14 cellular contexts compared by ENCODE assay signal in the genomic region with DNA sequence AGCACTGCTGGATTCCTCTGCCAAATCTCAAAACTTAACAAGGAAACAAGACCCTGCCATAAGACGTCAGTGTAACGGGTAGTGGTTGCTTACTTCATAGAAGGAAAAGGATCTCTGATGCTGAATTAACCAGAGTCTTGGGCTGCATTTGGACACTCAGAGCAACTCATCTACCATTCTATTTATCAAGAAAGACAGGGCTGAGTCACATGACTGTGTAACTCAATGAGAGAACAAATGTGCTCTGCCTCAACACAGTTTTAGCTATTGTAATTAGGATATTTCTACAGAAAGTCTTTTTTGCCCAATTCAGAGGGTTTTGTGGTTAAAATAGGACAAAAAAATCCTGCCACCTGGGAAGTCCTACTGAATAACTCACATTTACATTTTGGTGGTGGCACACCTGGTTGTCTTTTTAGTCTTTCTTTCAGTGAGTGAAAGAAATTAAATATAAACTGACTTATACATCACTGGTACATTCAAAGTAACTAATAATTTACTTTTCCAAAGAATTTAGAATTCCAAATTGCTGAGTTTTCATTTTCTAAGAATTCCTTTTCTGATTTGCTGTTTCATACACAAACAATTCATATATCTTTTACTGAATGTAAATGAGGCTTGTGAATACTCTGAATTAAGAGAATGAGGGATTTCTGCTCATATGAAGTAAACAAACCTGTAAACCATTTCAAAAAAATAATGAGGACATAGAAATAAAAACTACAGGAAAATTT.
DNase-seq lines count a peak whose midpoint lies in the region; ATAC-seq and TF ChIP-seq lines count a peak whose summit lies in the region.
"Had no signal": no experiment of that assay in that cellular context is flagged by ENCODE, and none has a peak within 500 bp of the region (broad histone marks: within the 10 kb centered on the region; RNA-seq: fewer than 3 reads in every experiment).

No MANE protein-coding gene starts in this region.

- ATAC-seq in IMR-90 (ENCODE audit: low read depth) (no peak), HG03039 (IDR thresholded peaks at IDR 0.05; ENCODE audit: unreplicated experiment) (no peak)

- H2AFZ ChIP-seq in IMR-90 (replicated peaks; ENCODE audit: low read length, poor library complexity) (no peak overlapping the region), hepatocyte (no peak overlapping the region)
- H2AFZ ChIP-seq: GM23248 had no signal

- H3K14ac ChIP-seq in IMR-90 (replicated peaks; ENCODE audit: low read depth, low read length) = no peak overlapping the region

- no peaks in the 10 kb centered on the region for H3K27me3 Mint-ChIP-seq in nephron progenitor cell (ENCODE audit: low read depth, poor library complexity)
- no peaks in the 10 kb centered on the region for H3K27me3 Mint-ChIP-seq in endodermal cell (ENCODE audit: insufficient read depth)
- H3K27me3 Mint-ChIP-seq: CD4-positive, alpha-beta T cell had no signal

- H3K4me1 Mint-ChIP-seq in nephron progenitor cell (no peaks in the 10 kb centered on the region), endodermal cell (peaks cover 4% of the 10 kb centered on the region)

- no peak overlapping the region for H2BK15ac ChIP-seq in IMR-90 (ENCODE audit: low read depth, low read length)
- H2BK15ac ChIP-seq in mesendoderm (replicated peaks; ENCODE audit: low read depth) = no peak overlapping the region

- H3K27me3 ChIP-seq in IMR-90 (ENCODE audit: control insufficient read depth, insufficient read depth, low read length) = no peaks in the 10 kb centered on the region
- no peaks in the 10 kb centered on the region for H3K27me3 ChIP-seq in hepatocyte
- H3K27me3 ChIP-seq in liver (ENCODE audit: control insufficient read depth in 4 of 4, insufficient read depth in 4 of 4, low read length in 3 of 4) = no peaks in the 10 kb centered on the region
- no peaks in the 10 kb centered on the region for H3K27me3 ChIP-seq in endodermal cell (ENCODE audit: control insufficient read depth, insufficient read depth, low read length, poor library complexity, severe bottlenecking)
- no peaks in the 10 kb centered on the region for H3K27me3 ChIP-seq in mesendoderm (ENCODE audit: insufficient read depth, low read length, poor library complexity)

- H3K4me1 ChIP-seq in IMR-90 (ENCODE audit: control insufficient read depth, insufficient read depth, low read length) (no peaks in the 10 kb centered on the region), hepatocyte (ENCODE audit: insufficient read depth) (no peaks in the 10 kb centered on the region), liver (ENCODE audit: control insufficient read depth in 4 of 4, insufficient read depth in 4 of 4, low read length in 3 of 4) (peaks cover 2 to 34% (median 13%) of the 10 kb centered on the region in 4 donors), endodermal cell (ENCODE audit: control insufficient read depth, insufficient read depth, low read length) (no peaks in the 10 kb centered on the region), mesendoderm (ENCODE audit: control insufficient read depth, low read depth, low read length) (no peaks in the 10 kb centered on the region)
- H3K4me1 ChIP-seq: Caco-2 had no signal

- H3K9me1 ChIP-seq in IMR-90 (ENCODE audit: insufficient read depth, low read length) = no peaks in the 10 kb centered on the region

- H2BK5ac ChIP-seq in IMR-90 (ENCODE audit: low read depth, low read length, poor library complexity, severe bottlenecking) (no peak overlapping the region), mesendoderm (ENCODE audit: low read length) (no peak overlapping the region)

- in situ Hi-C loops in IMR-90 (cut with MboI; ENCODE audit: low sequenced_read_pairs) = no loop called here

- H3K9me3 Mint-ChIP-seq in nephron progenitor cell (no peaks in the 10 kb centered on the region), endodermal cell (no peaks in the 10 kb centered on the region)

- no peak overlapping the region for H4K8ac ChIP-seq in IMR-90 (ENCODE audit: low read depth in 2 of 2, low read length in 2 of 2)
- H4K8ac ChIP-seq in mesendoderm (ENCODE audit: low read depth, low read length) = no peak overlapping the region

- no peak for TF ChIP-seq RAD21 in IMR-90 (IDR thresholded peaks at IDR 0.05; ENCODE audit: low read length)
- TF ChIP-seq RAD21 in liver (IDR thresholded peaks at IDR 0.05) = no peak

- H3K79me2 ChIP-seq in hepatocyte = no peaks in the 10 kb centered on the region
- H3K79me2 ChIP-seq in mesendoderm (ENCODE audit: control insufficient read depth, insufficient read depth, low read length) = no peaks in the 10 kb centered on the region

- dilution Hi-C loops in IMR-90 (cut with HindIII; ENCODE audit: low sequenced_read_pairs, unreplicated experiment) = no loop called here

- POLR2A ChIA-PET in IMR-90 (lab: Charles Lee; ENCODE audit: unreplicated experiment) = no interaction called here

- H3K56ac ChIP-seq in IMR-90 (ENCODE audit: extremely low read depth, insufficient read depth, low read length) (no peak overlapping the region), mesendoderm (ENCODE audit: low read length) (no peak overlapping the region)

- H2AK5ac ChIP-seq in IMR-90 (ENCODE audit: low read depth, low read length) (no peak overlapping the region), mesendoderm (ENCODE audit: low read length) (no peak overlapping the region)

- no TSS peak for BruUV-seq in IMR-90 (replicated peaks; lab: Mats Ljungman, UMichigan)

- H3K18ac ChIP-seq in IMR-90 (ENCODE audit: low read depth, low read length) (no peak overlapping the region), mesendoderm (ENCODE audit: low read length) (no peak overlapping the region)

- peaks cover 43% of the 10 kb centered on the region for H3K36me3 Mint-ChIP-seq in nephron progenitor cell (ENCODE audit: low read depth)
- H3K36me3 Mint-ChIP-seq in endodermal cell (ENCODE audit: low read depth) = peaks cover 21% of the 10 kb centered on the region

- TF ChIP-seq POLR2A in IMR-90 (IDR thresholded peaks at IDR 0.05; ENCODE audit: low read depth, low read length) = no peak

- H3K27ac ChIP-seq in IMR-90 (ENCODE audit: insufficient read depth, low read length) (no peak overlapping the region), hepatocyte (peak overlapping the region; percentile 60), liver (ENCODE audit: low read depth in 1 of 2, low read length in 2 of 2) (peak overlapping the region; percentile 54 to 80), endodermal cell (ENCODE audit: low read depth, low read length) (no peak overlapping the region), mesendoderm (ENCODE audit: low read depth, low read length) (no peak overlapping the region)
- H3K27ac ChIP-seq: C4-2B, GM23248, KMS-11 had no signal

- no peak overlapping the region for H3K23ac ChIP-seq in IMR-90 (ENCODE audit: low read depth, low read length)
- H3K23ac ChIP-seq in mesendoderm (ENCODE audit: low read length) = no peak overlapping the region

- H4K20me1 ChIP-seq in IMR-90 (ENCODE audit: insufficient read depth, low read length) (no peaks in the 10 kb centered on the region), hepatocyte (ENCODE audit: insufficient read depth, poor library complexity, severe bottlenecking) (no peaks in the 10 kb centered on the region)

- CTCF ChIA-PET in IMR-90 (lab: Yijun Ruan, JAX) = no interaction called here

- H4K5ac ChIP-seq in IMR-90 (ENCODE audit: low read depth, low read length) (no peak overlapping the region), mesendoderm (ENCODE audit: low read length) (no peak overlapping the region)

- no peak overlapping the region for H2BK20ac ChIP-seq in IMR-90 (ENCODE audit: low read depth, low read length)

- H3K4me3 Mint-ChIP-seq in nephron progenitor cell (no peak overlapping the region), endodermal cell (no peak overlapping the region)
- H3K4me3 Mint-ChIP-seq: CD4-positive, alpha-beta T cell had no signal

- H2BK120ac ChIP-seq in IMR-90 (ENCODE audit: low read depth, low read length) (no peak overlapping the region), mesendoderm (ENCODE audit: low read depth, low read length) (no peak overlapping the region)

- H3K4me3 ChIP-seq in IMR-90 (ENCODE audit: insufficient read depth, low read depth, low read length) (no peak overlapping the region), hepatocyte (no peak overlapping the region), liver (ENCODE audit: low read depth in 1 of 3, low read length in 3 of 3) (peak overlapping the region; percentile 53 to 83 (median 69)), endodermal cell (ENCODE audit: low read length) (no peak overlapping the region), mesendoderm (ENCODE audit: low read length) (no peak overlapping the region)
- H3K4me3 ChIP-seq: GM23248 had no signal

- H3K27ac Mint-ChIP-seq in nephron progenitor cell (peak overlapping the region; percentile 21), endodermal cell (no peak overlapping the region)
- H3K27ac Mint-ChIP-seq: CD4-positive, alpha-beta T cell had no signal

- no CpG with 5 or more reads among the region's 2 CpGs for WGBS in IMR-90 (ENCODE audit: extremely low coverage in 2 of 2, insufficient read length in 1 of 2), 2 experiments
- 81% methylated on average over 2 of the region's 2 CpGs for WGBS in hepatocyte (ENCODE audit: low lambda C conversion rate, missing lambda C conversion rate)
- WGBS in liver = 31% methylated on average over 2 of the region's 2 CpGs
- WGBS in endodermal cell (ENCODE audit: insufficient coverage in 1 of 2, insufficient read length in 1 of 2), 2 experiments = 96% methylated on average over 2 of the region's 2 CpGs; no CpG with 5 or more reads in 1 of the 2 experiments
- no CpG with 5 or more reads among the region's 2 CpGs for WGBS in mesendoderm (ENCODE audit: extremely low coverage, insufficient coverage, low lambda C conversion rate)

- H3K79me1 ChIP-seq in IMR-90 (ENCODE audit: low read depth in 1 of 2, low read length in 2 of 2) = 0 out of 4 replicates have a peak, but pooled peaks cover 0 to 2% of the 10 kb centered on the region in 2 experiments
- no peaks in the 10 kb centered on the region for H3K79me1 ChIP-seq in mesendoderm (ENCODE audit: low read length)

- no peak overlapping the region for H4K91ac ChIP-seq in IMR-90 (ENCODE audit: insufficient read depth, low read depth, low read length)

- H3K4ac ChIP-seq in IMR-90 (ENCODE audit: low read depth, low read length) (no peak overlapping the region), mesendoderm (ENCODE audit: low read depth, low read length) (no peak overlapping the region)

- intact Hi-C loops in IMR-90 (cut with micrococcal nuclease) = no loop called here

- H3K9ac ChIP-seq in IMR-90 (ENCODE audit: low read depth, low read length) = no peak overlapping the region
- H3K9ac ChIP-seq in liver (ENCODE audit: low read depth in 1 of 2, low read length in 2 of 2) = peak overlapping the region; percentile 83 to 84
- no peak overlapping the region for H3K9ac ChIP-seq in endodermal cell (ENCODE audit: extremely low read depth, low read length, poor library complexity, severe bottlenecking)
- no peak overlapping the region for H3K9ac ChIP-seq in mesendoderm (ENCODE audit: low read length)
- H3K9ac ChIP-seq: GM23248, KMS-11 had no signal

- H3K9me3 ChIP-seq in IMR-90 (ENCODE audit: control insufficient read depth, insufficient read depth, low read length) = no peaks in the 10 kb centered on the region
- no peaks in the 10 kb centered on the region for H3K9me3 ChIP-seq in hepatocyte (ENCODE audit: low read depth)
- no peaks in the 10 kb centered on the region for H3K9me3 ChIP-seq in liver (ENCODE audit: control insufficient read depth in 4 of 4, low read length in 3 of 4)
- H3K9me3 ChIP-seq in endodermal cell (ENCODE audit: control insufficient read depth, low read length) = no peaks in the 10 kb centered on the region
- H3K9me3 ChIP-seq: Caco-2 had no signal

- H3K36me3 ChIP-seq in IMR-90 (ENCODE audit: control insufficient read depth, insufficient read depth, low read length) (peaks cover 4% of the 10 kb centered on the region; the same call in 1 of the 2 replicates), hepatocyte (replicated peaks; ENCODE audit: insufficient read depth, low read depth) (no peaks in the 10 kb centered on the region), liver (ENCODE audit: control insufficient read depth in 4 of 4, insufficient read depth in 3 of 4, low read depth in 1 of 4, low read length in 3 of 4) (peaks cover 0 to 3% (median under 1%) of the 10 kb centered on the region in 4 donors), endodermal cell (ENCODE audit: control insufficient read depth, insufficient read depth, low read length) (peaks cover 11% of the 10 kb centered on the region), mesendoderm (ENCODE audit: control insufficient read depth, insufficient read depth, low read length) (no peaks in the 10 kb centered on the region)

- no peak overlapping the region for H2AK9ac ChIP-seq in IMR-90 (replicated peaks; ENCODE audit: low read depth, low read length, poor library complexity)

- H3K4me2 ChIP-seq in IMR-90 (ENCODE audit: low read depth, low read length) (no peak overlapping the region), hepatocyte (peak overlapping the region; percentile 6), mesendoderm (ENCODE audit: low read length) (no peak overlapping the region)
- H3K4me2 ChIP-seq: KMS-11 had no signal

- DNase-seq in IMR-90 (no peak), hepatocyte (ENCODE audit: low spot score) (no peak), nephron progenitor cell (no peak), endodermal cell (no peak), mesendoderm (no peak)
- DNase-seq: ACHN; Caco-2; CD4-positive, alpha-beta T cell; GM23248; HCEC 1CT had no signal

- TF ChIP-seq CTCF in IMR-90 (conservative IDR thresholded peaks at IDR 0.05; ENCODE audit: low read depth, low read length) = no peak
- TF ChIP-seq CTCF in hepatocyte (IDR thresholded peaks at IDR 0.05; ENCODE audit: poor library complexity) = no peak
- TF ChIP-seq CTCF in liver (IDR thresholded peaks at IDR 0.05; ENCODE audit: low read depth, low read length, missing input control) = no peak
- no peak for TF ChIP-seq CTCF in nephron progenitor cell (IDR thresholded peaks at IDR 0.05)
- TF ChIP-seq CTCF in endodermal cell (conservative IDR thresholded peaks at IDR 0.05) = no peak

- H3K9me2 ChIP-seq in hepatocyte (replicated peaks; ENCODE audit: insufficient read depth) = no peaks in the 10 kb centered on the region

Comparison
In these comparisons a context has a peak if more than half of its experiments do, and no peak if none do; other contexts are left out.
1. H3K27ac ChIP-seq: peak in hepatocyte (single experiment) and liver (2 of 2); none in IMR-90 (single experiment), endodermal cell (single experiment) and mesendoderm (single experiment).
2. H3K4me3 ChIP-seq: peak in liver (3 of 3); none in IMR-90 (single experiment), hepatocyte (single experiment), endodermal cell (single experiment) and mesendoderm (single experiment).
3. H3K9ac ChIP-seq: peak in liver (2 of 2); none in IMR-90 (single experiment), endodermal cell (single experiment) and mesendoderm (single experiment).